Comparison of ENCODE assay signal across 26 cellular contexts in genomic region chr17:72206376-72206775, GRCh38.
"Had no signal": no experiment of that assay in that cellular context is flagged by ENCODE, and none has a peak within 500 bp of the region (broad histone marks: within the 10 kb centered on the region; RNA-seq: fewer than 3 reads in every experiment).

No MANE protein-coding gene starts in this region.

- ATAC-seq: activated CD8-positive, alpha-beta T cell treated with anti-CD3 and anti-CD28 coated beads for 36 hours; activated T-cell treated with anti-CD3 and anti-CD28 coated beads, Interleukin-2, amount 50 U/mL, for 4 hours; activated T-helper 17 cell treated with anti-CD3 and anti-CD28 coated beads, Interleukin-2, amount 50 U/mL, for 72 hours; effector memory CD8-positive, alpha-beta T cell; foreskin keratinocyte; gastroesophageal sphincter; T-helper 17 cell had no signal

- DNase-seq: activated CD4-positive, alpha-beta T cell treated with anti-CD3 and anti-CD28 coated beads for 48 hours; activated CD4-positive, alpha-beta T cell treated with anti-CD3 and anti-CD28 coated beads, Interleukin-2, amount 50 U/mL, for 1 hour; activated CD4-positive, alpha-beta T cell treated with anti-CD3 and anti-CD28 coated beads, Interleukin-2, amount 50 U/mL, for 48 hours; activated CD8-positive, alpha-beta memory T cell treated with anti-CD3 and anti-CD28 coated beads for 24 hours; activated CD8-positive, alpha-beta T cell treated with anti-CD3 and anti-CD28 coated beads for 36 hours; activated effector memory CD4-positive, alpha-beta T cell treated with Interleukin-2 at 50 U/mL for 16 hours; activated gamma-delta T cell treated with Interleukin-2 at 50 U/mL for 16 hours; activated naive CD4-positive, alpha-beta T cell treated with anti-CD3 and anti-CD28 coated beads, Interleukin-2, amount 50 U/mL, for 16 hours; activated naive CD4-positive, alpha-beta T cell treated with Interleukin-2 at 50 U/mL for 16 hours; activated T-cell treated with anti-CD3 and anti-CD28 coated beads, Interleukin-2, amount 50 U/mL, for 4 hours; amniotic stem cell; anterior cingulate cortex; cortex of kidney; dermis blood vessel endothelial cell; effector CD4-positive, alpha-beta T cell; effector memory CD8-positive, alpha-beta T cell; erythroblast; foreskin keratinocyte; T-helper 1 cell; T-helper 17 cell had no signal

- H3K4me3 ChIP-seq: esophagus muscularis mucosa, gastroesophageal sphincter had no signal

- H3K4me1 ChIP-seq: esophagus muscularis mucosa, foreskin keratinocyte, gastroesophageal sphincter had no signal

- H3K9me3 ChIP-seq: esophagus muscularis mucosa, gastroesophageal sphincter had no signal

- H3K27ac ChIP-seq: esophagus muscularis mucosa, foreskin keratinocyte, gastroesophageal sphincter, VCaP had no signal

- H3K36me3 ChIP-seq: esophagus muscularis mucosa, gastroesophageal sphincter had no signal

- FAIRE-seq: astrocyte, colon had no signal
